ENCODE assay signal across 1 cellular context in the genomic region with DNA sequence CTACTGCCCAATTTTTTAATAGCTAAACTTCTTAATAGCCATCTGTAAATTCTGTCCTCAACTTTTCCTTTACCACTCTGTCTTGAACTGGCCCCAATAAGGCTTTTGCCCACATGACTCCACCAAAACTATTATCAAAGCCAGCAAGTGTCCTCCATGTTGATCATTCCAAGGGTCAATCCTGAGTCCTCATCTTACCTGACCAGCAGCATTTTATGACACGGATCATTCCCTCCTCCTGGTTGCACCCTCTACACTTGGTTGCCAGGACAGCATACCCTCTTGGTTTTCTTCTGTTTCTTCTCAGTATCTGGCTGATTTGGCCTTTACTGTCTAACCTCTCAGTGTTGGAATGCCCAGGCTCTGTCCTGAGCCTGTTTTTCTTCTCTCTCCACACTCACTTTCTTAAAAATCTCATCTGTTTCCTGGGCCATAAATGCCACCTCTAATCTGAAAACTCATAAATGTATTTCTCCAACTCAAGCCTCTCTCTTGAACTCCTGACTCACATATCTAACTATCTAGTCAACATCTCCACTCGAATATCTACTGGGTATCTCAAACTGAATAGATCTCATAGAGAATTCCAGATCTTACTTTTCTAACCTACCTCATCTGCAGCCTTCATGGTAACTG.
TF ChIP-seq lines count a peak whose summit lies in the region.

No MANE protein-coding gene starts in this region.

TF ChIP-seq in IMR-90, 13 proteins besides CTCF, POLR2A, EP300 and RAD21:
- TF ChIP-seq MXI1 (IDR thresholded peaks at IDR 0.05; ENCODE audit: borderline replicate concordance, low read depth, low read length), result no peak
- TF ChIP-seq MAZ (IDR thresholded peaks at IDR 0.05; ENCODE audit: borderline replicate concordance, low read depth, low read length), result no peak
- TF ChIP-seq MAFK (IDR thresholded peaks at IDR 0.05; ENCODE audit: low read depth, low read length), result no peak
- no peak for TF ChIP-seq CEBPB (IDR thresholded peaks at IDR 0.05; ENCODE audit: low read depth, low read length)
- no peak for TF ChIP-seq SMC3 (IDR thresholded peaks at IDR 0.05; ENCODE audit: low read depth, low read length)
- no peak for TF ChIP-seq FOS (IDR thresholded peaks at IDR 0.05; ENCODE audit: low read depth, low read length)
- no peak for TF ChIP-seq CHD1 (IDR thresholded peaks at IDR 0.05; ENCODE audit: low read depth, low read length)
- no peak for TF ChIP-seq RFX5 (IDR thresholded peaks at IDR 0.05; ENCODE audit: low read depth, low read length)
- no peak for TF ChIP-seq RCOR1 (IDR thresholded peaks at IDR 0.05; ENCODE audit: insufficient replicate concordance, low read length)
- TF ChIP-seq, protein P1, sequence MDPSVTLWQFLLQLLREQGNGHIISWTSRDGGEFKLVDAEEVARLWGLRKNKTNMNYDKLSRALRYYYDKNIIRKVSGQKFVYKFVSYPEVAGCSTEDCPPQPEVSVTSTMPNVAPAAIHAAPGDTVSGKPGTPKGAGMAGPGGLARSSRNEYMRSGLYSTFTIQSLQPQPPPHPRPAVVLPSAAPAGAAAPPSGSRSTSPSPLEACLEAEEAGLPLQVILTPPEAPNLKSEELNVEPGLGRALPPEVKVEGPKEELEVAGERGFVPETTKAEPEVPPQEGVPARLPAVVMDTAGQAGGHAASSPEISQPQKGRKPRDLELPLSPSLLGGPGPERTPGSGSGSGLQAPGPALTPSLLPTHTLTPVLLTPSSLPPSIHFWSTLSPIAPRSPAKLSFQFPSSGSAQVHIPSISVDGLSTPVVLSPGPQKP (IDR thresholded peaks at IDR 0.05; ENCODE audit: borderline replicate concordance, low read depth, low read length), result no peak
- no peak for TF ChIP-seq BHLHE40 (IDR thresholded peaks at IDR 0.05; ENCODE audit: low read depth, low read length)
- TF ChIP-seq NFE2L2 (IDR thresholded peaks at IDR 0.05; ENCODE audit: low read depth, low read length), result no peak
- TF ChIP-seq, protein P2, sequence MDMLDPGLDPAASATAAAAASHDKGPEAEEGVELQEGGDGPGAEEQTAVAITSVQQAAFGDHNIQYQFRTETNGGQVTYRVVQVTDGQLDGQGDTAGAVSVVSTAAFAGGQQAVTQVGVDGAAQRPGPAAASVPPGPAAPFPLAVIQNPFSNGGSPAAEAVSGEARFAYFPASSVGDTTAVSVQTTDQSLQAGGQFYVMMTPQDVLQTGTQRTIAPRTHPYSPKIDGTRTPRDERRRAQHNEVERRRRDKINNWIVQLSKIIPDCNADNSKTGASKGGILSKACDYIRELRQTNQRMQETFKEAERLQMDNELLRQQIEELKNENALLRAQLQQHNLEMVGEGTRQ (IDR thresholded peaks at IDR 0.05; ENCODE audit: low read depth, low read length), result no peak
